ENCODE assay signal across 9 cellular contexts in genomic region chr15:75532413-75533250, GRCh38. TPM values are rescaled to one million over a fixed set of nuclear protein-coding genes. Genes with fewer than 3 reads are reported as not detected.
A peak's percentile ranks its signal among the peaks of the same experiment; 100 is the strongest.
DNase-seq lines count a peak whose midpoint lies in the region; ATAC-seq and TF ChIP-seq lines count a peak whose summit lies in the region.
"Had no signal": no experiment of that assay in that cellular context is flagged by ENCODE, and none has a peak within 500 bp of the region (broad histone marks: within the 10 kb centered on the region; RNA-seq: fewer than 3 reads in every experiment).

No MANE protein-coding gene starts in this region.

- H3K27me3 ChIP-seq in OCI-LY3 (ENCODE audit: low read depth, low read length) (no peaks in the 10 kb centered on the region), mesenchymal stem cell (ENCODE audit: control insufficient read depth in 1 of 2, insufficient read depth in 1 of 2, low read length in 2 of 2) (no peaks in the 10 kb centered on the region)

- no peak overlapping the region for H3K9ac ChIP-seq in OCI-LY3 (ENCODE audit: low read length)
- H3K9ac ChIP-seq in mesenchymal stem cell (ENCODE audit: low read length): peak overlapping the region; percentile 3

- no peaks in the 10 kb centered on the region for H3K9me3 ChIP-seq in OCI-LY3 (ENCODE audit: insufficient read depth, low read length)
- H3K9me3 ChIP-seq in mesenchymal stem cell (ENCODE audit: control insufficient read depth, low read length): no peaks in the 10 kb centered on the region

- H3K14ac ChIP-seq in mesenchymal stem cell (ENCODE audit: low read length in 2 of 2): no peak overlapping the region

- H3K36me3 ChIP-seq in OCI-LY3 (replicated peaks; ENCODE audit: low read depth, low read length) (peaks cover 2% of the 10 kb centered on the region), mesenchymal stem cell (ENCODE audit: control insufficient read depth in 1 of 2, insufficient read depth in 2 of 2, low read depth in 1 of 2, low read length in 2 of 2) (no peaks in the 10 kb centered on the region)

- H3K27ac ChIP-seq in OCI-LY3 (ENCODE audit: low read length) (no peak overlapping the region), mesenchymal stem cell (ENCODE audit: low read length, poor library complexity, severe bottlenecking) (peak overlapping the region; percentile 62)

- 0 out of 2 replicates have a peak, but pooled peaks cover 3% of the 10 kb centered on the region for H3K79me2 ChIP-seq in OCI-LY3 (ENCODE audit: low read length)

- H2AFZ ChIP-seq in OCI-LY3 (ENCODE audit: low read depth, low read length) (no peak overlapping the region), mesenchymal stem cell (ENCODE audit: low read depth, low read length) (no peak overlapping the region)

- no peak overlapping the region for H3K23ac ChIP-seq in mesenchymal stem cell (ENCODE audit: low read length in 2 of 2)

- peaks cover 11% of the 10 kb centered on the region for H3K79me1 ChIP-seq in mesenchymal stem cell (replicated peaks; ENCODE audit: low read length, poor library complexity, severe bottlenecking)

- no peak overlapping the region for H3K4ac ChIP-seq in mesenchymal stem cell (ENCODE audit: low read depth in 1 of 2, low read length in 2 of 2)

- DNase-seq in GM10266 (ENCODE audit: extremely low spot score) (no peak), mesenchymal stem cell (peak; percentile 89), occipital lobe (lab: John Stamatoyannopoulos, UW) (no peak), NOMO-1 treated with dmso at 0.1 percent for 144 hours (lab: John Stamatoyannopoulos, UW; ENCODE audit: unreplicated experiment) (no peak)
- no peak for DNase-seq in effector memory CD8-positive, alpha-beta T cell
- no peak for DNase-seq in effector CD8-positive, alpha-beta T cell (lab: John Stamatoyannopoulos, UW)
- no peak for DNase-seq in activated CD4-positive, alpha-beta T cell treated with anti-CD3 and anti-CD28 coated beads, Interleukin-2, amount 50 U/mL, for 4 hours
- DNase-seq: activated B cell treated with CpG ODN at 0.5 μM for 24 hours had no signal

- WGBS in mesenchymal stem cell: 52% methylated on average over 1 of the region's 1 CpG

- H3K4me3 ChIP-seq in OCI-LY3 (ENCODE audit: low read length): no peak overlapping the region
- H3K4me3 ChIP-seq in mesenchymal stem cell (ENCODE audit: insufficient read depth in 1 of 2, low read depth in 1 of 2, low read length in 2 of 2): no peak overlapping the region

- H3K4me2 ChIP-seq in OCI-LY3 (ENCODE audit: low read length) (no peak overlapping the region), mesenchymal stem cell (ENCODE audit: low read length, poor library complexity, severe bottlenecking) (no peak overlapping the region)

- no peak overlapping the region for H4K91ac ChIP-seq in mesenchymal stem cell (ENCODE audit: low read length)

- H2AK5ac ChIP-seq in mesenchymal stem cell (ENCODE audit: low read length, severe bottlenecking): no peak overlapping the region

- peaks cover 10% of the 10 kb centered on the region for H3K36me3 Mint-ChIP-seq in effector memory CD8-positive, alpha-beta T cell (ENCODE audit: insufficient read depth)

- no peaks in the 10 kb centered on the region for H3K27me3 Mint-ChIP-seq in effector memory CD8-positive, alpha-beta T cell
- H3K27me3 Mint-ChIP-seq: activated B cell treated with CpG ODN at 0.5 μM for 24 hours had no signal

- no peak for ATAC-seq in effector memory CD8-positive, alpha-beta T cell (replicated peaks)

- peaks cover 17 to 39% of the 10 kb centered on the region in 2 donors for H3K4me1 Mint-ChIP-seq in effector memory CD8-positive, alpha-beta T cell (ENCODE audit: low read depth in 2 of 2)
- H3K4me1 Mint-ChIP-seq: activated B cell treated with CpG ODN at 0.5 μM for 24 hours had no signal

- H3K27ac Mint-ChIP-seq in effector memory CD8-positive, alpha-beta T cell: peak overlapping the region; percentile 59 to 85
- H3K27ac Mint-ChIP-seq: activated B cell treated with CpG ODN at 0.5 μM for 24 hours had no signal

- TF ChIP-seq CTCF in GM10266 (IDR thresholded peaks at IDR 0.05; ENCODE audit: control insufficient read depth, insufficient read depth, low read depth, missing control alignments): peak; percentile 22
- TF ChIP-seq CTCF in OCI-LY3 (IDR thresholded peaks at IDR 0.05; ENCODE audit: low read depth, low read length): peak; percentile 24

- no peak overlapping the region for H2BK5ac ChIP-seq in mesenchymal stem cell (ENCODE audit: low read depth, low read length, poor library complexity, severe bottlenecking)

- no peak overlapping the region for H4K8ac ChIP-seq in mesenchymal stem cell (ENCODE audit: low read length)

- no peaks in the 10 kb centered on the region for H3K9me3 Mint-ChIP-seq in effector memory CD8-positive, alpha-beta T cell
- H3K9me3 Mint-ChIP-seq: activated B cell treated with CpG ODN at 0.5 μM for 24 hours had no signal

- H2BK120ac ChIP-seq in mesenchymal stem cell (ENCODE audit: low read depth, low read length): no peak overlapping the region

- H2BK12ac ChIP-seq in mesenchymal stem cell (ENCODE audit: low read length in 2 of 2): no peak overlapping the region

- no peak overlapping the region for H3K18ac ChIP-seq in mesenchymal stem cell (ENCODE audit: low read depth in 1 of 2, low read length in 2 of 2)

- H4K20me1 ChIP-seq in OCI-LY3 (ENCODE audit: insufficient read depth, low read length): no peaks in the 10 kb centered on the region

- H2BK15ac ChIP-seq in mesenchymal stem cell (ENCODE audit: low read depth, poor library complexity, severe bottlenecking): no peak overlapping the region

- H3K4me1 ChIP-seq in OCI-LY3 (ENCODE audit: low read length) (no peaks in the 10 kb centered on the region), mesenchymal stem cell (ENCODE audit: control insufficient read depth, insufficient read depth, low read depth, low read length) (peaks cover 5% of the 10 kb centered on the region)

- H3K4me3 Mint-ChIP-seq in effector memory CD8-positive, alpha-beta T cell: no peak overlapping the region
- H3K4me3 Mint-ChIP-seq: activated B cell treated with CpG ODN at 0.5 μM for 24 hours had no signal

RNA-seq across cellular contexts. Expression of gene PTPN9, which starts 46.5 kb away (rescaled TPM):
- polyA plus RNA-seq in mesenchymal stem cell (2013, experiment 1 of 2): 37.9 TPM
- polyA plus RNA-seq in mesenchymal stem cell (2013, experiment 2 of 2): 37.5 TPM
- 29.3 TPM for total RNA-seq in occipital lobe
